ENCODE assay signal across 1 cellular context in genomic region chr9:136052991-136053756, GRCh38.
TF ChIP-seq lines count a peak whose summit lies in the region.

No MANE protein-coding gene starts in this region.

TF ChIP-seq in HCT116, 20 proteins besides CTCF, POLR2A, EP300 and RAD21:
- TF ChIP-seq EGR1 (IDR thresholded peaks at IDR 0.05; ENCODE audit: low read depth) (no peak), FOSL1 (IDR thresholded peaks at IDR 0.05; ENCODE audit: low read depth) (no peak), EZH2 (IDR thresholded peaks at IDR 0.05) (no peak), JUND (IDR thresholded peaks at IDR 0.05) (no peak), ZNF274 (IDR thresholded peaks at IDR 0.05; ENCODE audit: low read depth, low read length) (no peak), EZH2phosphoT487 (IDR thresholded peaks at IDR 0.05; ENCODE audit: borderline replicate concordance) (no peak), ZFX (IDR thresholded peaks at IDR 0.05) (no peak), YY1 (IDR thresholded peaks at IDR 0.05; ENCODE audit: extremely low read depth, insufficient replicate concordance, low read depth, low read length) (no peak), POLR2AphosphoS5 (IDR thresholded peaks at IDR 0.05; ENCODE audit: low read depth, low read length) (no peak), SP1 (IDR thresholded peaks at IDR 0.05; ENCODE audit: low read depth) (no peak), CBX3 (IDR thresholded peaks at IDR 0.05; ENCODE audit: low read depth) (no peak), SRF (IDR thresholded peaks at IDR 0.05; ENCODE audit: low read depth) (no peak), SIN3A (IDR thresholded peaks at IDR 0.05; ENCODE audit: low read depth) (no peak), TCF7L2 (IDR thresholded peaks at IDR 0.05; ENCODE audit: borderline replicate concordance, extremely low read depth, insufficient read depth, insufficient read length) (no peak), CEBPB (IDR thresholded peaks at IDR 0.05; ENCODE audit: low read depth) (no peak), ELF1 (IDR thresholded peaks at IDR 0.05; ENCODE audit: borderline replicate concordance, low read depth) (no peak), ZBTB33 (IDR thresholded peaks at IDR 0.05; ENCODE audit: extremely low read depth, insufficient replicate concordance, low read length) (no peak)
- TF ChIP-seq, protein P1, sequence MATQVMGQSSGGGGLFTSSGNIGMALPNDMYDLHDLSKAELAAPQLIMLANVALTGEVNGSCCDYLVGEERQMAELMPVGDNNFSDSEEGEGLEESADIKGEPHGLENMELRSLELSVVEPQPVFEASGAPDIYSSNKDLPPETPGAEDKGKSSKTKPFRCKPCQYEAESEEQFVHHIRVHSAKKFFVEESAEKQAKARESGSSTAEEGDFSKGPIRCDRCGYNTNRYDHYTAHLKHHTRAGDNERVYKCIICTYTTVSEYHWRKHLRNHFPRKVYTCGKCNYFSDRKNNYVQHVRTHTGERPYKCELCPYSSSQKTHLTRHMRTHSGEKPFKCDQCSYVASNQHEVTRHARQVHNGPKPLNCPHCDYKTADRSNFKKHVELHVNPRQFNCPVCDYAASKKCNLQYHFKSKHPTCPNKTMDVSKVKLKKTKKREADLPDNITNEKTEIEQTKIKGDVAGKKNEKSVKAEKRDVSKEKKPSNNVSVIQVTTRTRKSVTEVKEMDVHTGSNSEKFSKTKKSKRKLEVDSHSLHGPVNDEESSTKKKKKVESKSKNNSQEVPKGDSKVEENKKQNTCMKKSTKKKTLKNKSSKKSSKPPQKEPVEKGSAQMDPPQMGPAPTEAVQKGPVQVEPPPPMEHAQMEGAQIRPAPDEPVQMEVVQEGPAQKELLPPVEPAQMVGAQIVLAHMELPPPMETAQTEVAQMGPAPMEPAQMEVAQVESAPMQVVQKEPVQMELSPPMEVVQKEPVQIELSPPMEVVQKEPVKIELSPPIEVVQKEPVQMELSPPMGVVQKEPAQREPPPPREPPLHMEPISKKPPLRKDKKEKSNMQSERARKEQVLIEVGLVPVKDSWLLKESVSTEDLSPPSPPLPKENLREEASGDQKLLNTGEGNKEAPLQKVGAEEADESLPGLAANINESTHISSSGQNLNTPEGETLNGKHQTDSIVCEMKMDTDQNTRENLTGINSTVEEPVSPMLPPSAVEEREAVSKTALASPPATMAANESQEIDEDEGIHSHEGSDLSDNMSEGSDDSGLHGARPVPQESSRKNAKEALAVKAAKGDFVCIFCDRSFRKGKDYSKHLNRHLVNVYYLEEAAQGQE (IDR thresholded peaks at IDR 0.05; ENCODE audit: low read depth) = no peak
- TF ChIP-seq, protein P2, sequence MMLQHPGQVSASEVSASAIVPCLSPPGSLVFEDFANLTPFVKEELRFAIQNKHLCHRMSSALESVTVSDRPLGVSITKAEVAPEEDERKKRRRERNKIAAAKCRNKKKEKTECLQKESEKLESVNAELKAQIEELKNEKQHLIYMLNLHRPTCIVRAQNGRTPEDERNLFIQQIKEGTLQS (IDR thresholded peaks at IDR 0.05) = no peak
- TF ChIP-seq, protein P3, sequence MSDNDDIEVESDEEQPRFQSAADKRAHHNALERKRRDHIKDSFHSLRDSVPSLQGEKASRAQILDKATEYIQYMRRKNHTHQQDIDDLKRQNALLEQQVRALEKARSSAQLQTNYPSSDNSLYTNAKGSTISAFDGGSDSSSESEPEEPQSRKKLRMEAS (IDR thresholded peaks at IDR 0.05) = no peak
